1 cellular context compared by ENCODE assay signal in the genomic region with DNA sequence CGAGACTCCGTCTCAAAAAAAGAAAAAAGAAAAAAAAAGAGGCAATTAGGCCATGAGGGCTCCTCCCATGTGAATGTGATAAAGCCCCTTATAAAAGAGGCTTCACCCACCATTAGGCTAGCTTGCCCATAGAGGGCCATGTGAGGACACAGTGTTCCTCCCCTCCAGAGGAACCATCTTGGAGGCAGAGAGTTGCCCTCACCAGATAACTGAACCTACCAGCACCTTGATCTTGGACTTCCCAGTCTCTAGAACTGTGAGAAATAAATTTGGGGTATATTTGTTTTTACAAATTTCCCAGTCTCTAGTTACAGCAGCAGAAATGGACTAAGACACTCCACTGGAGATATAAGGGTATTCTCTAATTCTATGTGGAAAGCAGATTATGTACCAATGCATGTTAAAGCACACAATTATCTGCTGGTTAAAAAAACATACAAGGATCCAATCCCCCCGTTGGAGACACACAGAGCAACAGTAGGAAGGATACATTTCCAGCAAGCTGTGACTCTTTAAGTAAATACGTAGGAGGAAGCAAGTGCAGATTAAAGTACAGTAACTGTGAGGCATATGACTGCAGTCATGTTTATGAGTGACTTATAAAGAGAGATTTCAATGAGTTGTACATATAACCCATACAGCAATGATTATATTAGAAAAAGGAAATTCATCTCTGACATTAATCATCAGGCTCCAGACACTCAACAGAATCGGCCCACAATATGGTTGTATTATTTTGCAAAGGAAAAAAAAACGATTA.
TF ChIP-seq lines count a peak whose summit lies in the region.

No MANE protein-coding gene starts in this region.

TF ChIP-seq in HepG2, 621 proteins besides CTCF, POLR2A, EP300 and RAD21 (continued from another document and continues in another):
- TF ChIP-seq ZNF44 (CRISPR knock-in tag; IDR thresholded peaks at IDR 0.05), result no peak
- TF ChIP-seq PITX1 (CRISPR knock-in tag; IDR thresholded peaks at IDR 0.05), result no peak
- TF ChIP-seq, protein P1, sequence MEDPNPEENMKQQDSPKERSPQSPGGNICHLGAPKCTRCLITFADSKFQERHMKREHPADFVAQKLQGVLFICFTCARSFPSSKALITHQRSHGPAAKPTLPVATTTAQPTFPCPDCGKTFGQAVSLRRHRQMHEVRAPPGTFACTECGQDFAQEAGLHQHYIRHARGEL (CRISPR knock-in tag; IDR thresholded peaks at IDR 0.05), result no peak
- TF ChIP-seq ZBTB21 (CRISPR knock-in tag; IDR thresholded peaks at IDR 0.05), result no peak
- TF ChIP-seq, protein P2, sequence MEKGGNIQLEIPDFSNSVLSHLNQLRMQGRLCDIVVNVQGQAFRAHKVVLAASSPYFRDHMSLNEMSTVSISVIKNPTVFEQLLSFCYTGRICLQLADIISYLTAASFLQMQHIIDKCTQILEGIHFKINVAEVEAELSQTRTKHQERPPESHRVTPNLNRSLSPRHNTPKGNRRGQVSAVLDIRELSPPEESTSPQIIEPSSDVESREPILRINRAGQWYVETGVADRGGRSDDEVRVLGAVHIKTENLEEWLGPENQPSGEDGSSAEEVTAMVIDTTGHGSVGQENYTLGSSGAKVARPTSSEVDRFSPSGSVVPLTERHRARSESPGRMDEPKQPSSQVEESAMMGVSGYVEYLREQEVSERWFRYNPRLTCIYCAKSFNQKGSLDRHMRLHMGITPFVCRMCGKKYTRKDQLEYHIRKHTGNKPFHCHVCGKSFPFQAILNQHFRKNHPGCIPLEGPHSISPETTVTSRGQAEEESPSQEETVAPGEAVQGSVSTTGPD (CRISPR knock-in tag; IDR thresholded peaks at IDR 0.05), result no peak
- no peak for TF ChIP-seq GTF3A (CRISPR knock-in tag; conservative IDR thresholded peaks at IDR 0.05)
- TF ChIP-seq SP140L (CRISPR knock-in tag; IDR thresholded peaks at IDR 0.05; ENCODE audit: borderline replicate concordance), result no peak
- no peak for TF ChIP-seq ZNF678 (CRISPR knock-in tag; IDR thresholded peaks at IDR 0.05)
- TF ChIP-seq BHLHE40 (IDR thresholded peaks at IDR 0.05; ENCODE audit: low read length), result no peak
- no peak for TF ChIP-seq MTF2 (CRISPR knock-in tag; IDR thresholded peaks at IDR 0.05; ENCODE audit: borderline replicate concordance)
- TF ChIP-seq, protein P3, sequence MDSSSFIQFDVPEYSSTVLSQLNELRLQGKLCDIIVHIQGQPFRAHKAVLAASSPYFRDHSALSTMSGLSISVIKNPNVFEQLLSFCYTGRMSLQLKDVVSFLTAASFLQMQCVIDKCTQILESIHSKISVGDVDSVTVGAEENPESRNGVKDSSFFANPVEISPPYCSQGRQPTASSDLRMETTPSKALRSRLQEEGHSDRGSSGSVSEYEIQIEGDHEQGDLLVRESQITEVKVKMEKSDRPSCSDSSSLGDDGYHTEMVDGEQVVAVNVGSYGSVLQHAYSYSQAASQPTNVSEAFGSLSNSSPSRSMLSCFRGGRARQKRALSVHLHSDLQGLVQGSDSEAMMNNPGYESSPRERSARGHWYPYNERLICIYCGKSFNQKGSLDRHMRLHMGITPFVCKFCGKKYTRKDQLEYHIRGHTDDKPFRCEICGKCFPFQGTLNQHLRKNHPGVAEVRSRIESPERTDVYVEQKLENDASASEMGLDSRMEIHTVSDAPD (CRISPR knock-in tag; IDR thresholded peaks at IDR 0.05), result no peak
- TF ChIP-seq, protein P4, sequence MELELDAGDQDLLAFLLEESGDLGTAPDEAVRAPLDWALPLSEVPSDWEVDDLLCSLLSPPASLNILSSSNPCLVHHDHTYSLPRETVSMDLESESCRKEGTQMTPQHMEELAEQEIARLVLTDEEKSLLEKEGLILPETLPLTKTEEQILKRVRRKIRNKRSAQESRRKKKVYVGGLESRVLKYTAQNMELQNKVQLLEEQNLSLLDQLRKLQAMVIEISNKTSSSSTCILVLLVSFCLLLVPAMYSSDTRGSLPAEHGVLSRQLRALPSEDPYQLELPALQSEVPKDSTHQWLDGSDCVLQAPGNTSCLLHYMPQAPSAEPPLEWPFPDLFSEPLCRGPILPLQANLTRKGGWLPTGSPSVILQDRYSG (CRISPR knock-in tag; IDR thresholded peaks at IDR 0.05), result no peak
- no peak for TF ChIP-seq ZNF317 (CRISPR knock-in tag; IDR thresholded peaks at IDR 0.05)
- no peak for TF ChIP-seq ZNF143 (CRISPR knock-in tag; IDR thresholded peaks at IDR 0.05)
- TF ChIP-seq ZFP90 (CRISPR knock-in tag; IDR thresholded peaks at IDR 0.05; ENCODE audit: borderline replicate concordance), result no peak
- no peak for TF ChIP-seq NFATC3 (CRISPR knock-in tag; IDR thresholded peaks at IDR 0.05)
- TF ChIP-seq, protein P5, sequence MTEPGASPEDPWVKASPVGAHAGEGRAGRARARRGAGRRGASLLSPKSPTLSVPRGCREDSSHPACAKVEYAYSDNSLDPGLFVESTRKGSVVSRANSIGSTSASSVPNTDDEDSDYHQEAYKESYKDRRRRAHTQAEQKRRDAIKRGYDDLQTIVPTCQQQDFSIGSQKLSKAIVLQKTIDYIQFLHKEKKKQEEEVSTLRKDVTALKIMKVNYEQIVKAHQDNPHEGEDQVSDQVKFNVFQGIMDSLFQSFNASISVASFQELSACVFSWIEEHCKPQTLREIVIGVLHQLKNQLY (CRISPR knock-in tag; IDR thresholded peaks at IDR 0.05), result no peak
- TF ChIP-seq, protein P6, sequence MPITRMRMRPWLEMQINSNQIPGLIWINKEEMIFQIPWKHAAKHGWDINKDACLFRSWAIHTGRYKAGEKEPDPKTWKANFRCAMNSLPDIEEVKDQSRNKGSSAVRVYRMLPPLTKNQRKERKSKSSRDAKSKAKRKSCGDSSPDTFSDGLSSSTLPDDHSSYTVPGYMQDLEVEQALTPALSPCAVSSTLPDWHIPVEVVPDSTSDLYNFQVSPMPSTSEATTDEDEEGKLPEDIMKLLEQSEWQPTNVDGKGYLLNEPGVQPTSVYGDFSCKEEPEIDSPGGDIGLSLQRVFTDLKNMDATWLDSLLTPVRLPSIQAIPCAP (CRISPR knock-in tag; IDR thresholded peaks at IDR 0.05; ENCODE audit: low read depth), result no peak
- TF ChIP-seq SMAD3 (CRISPR knock-in tag; IDR thresholded peaks at IDR 0.05), result no peak
- TF ChIP-seq ZNF768 (CRISPR knock-in tag; IDR thresholded peaks at IDR 0.05), result no peak
- TF ChIP-seq, protein P7, sequence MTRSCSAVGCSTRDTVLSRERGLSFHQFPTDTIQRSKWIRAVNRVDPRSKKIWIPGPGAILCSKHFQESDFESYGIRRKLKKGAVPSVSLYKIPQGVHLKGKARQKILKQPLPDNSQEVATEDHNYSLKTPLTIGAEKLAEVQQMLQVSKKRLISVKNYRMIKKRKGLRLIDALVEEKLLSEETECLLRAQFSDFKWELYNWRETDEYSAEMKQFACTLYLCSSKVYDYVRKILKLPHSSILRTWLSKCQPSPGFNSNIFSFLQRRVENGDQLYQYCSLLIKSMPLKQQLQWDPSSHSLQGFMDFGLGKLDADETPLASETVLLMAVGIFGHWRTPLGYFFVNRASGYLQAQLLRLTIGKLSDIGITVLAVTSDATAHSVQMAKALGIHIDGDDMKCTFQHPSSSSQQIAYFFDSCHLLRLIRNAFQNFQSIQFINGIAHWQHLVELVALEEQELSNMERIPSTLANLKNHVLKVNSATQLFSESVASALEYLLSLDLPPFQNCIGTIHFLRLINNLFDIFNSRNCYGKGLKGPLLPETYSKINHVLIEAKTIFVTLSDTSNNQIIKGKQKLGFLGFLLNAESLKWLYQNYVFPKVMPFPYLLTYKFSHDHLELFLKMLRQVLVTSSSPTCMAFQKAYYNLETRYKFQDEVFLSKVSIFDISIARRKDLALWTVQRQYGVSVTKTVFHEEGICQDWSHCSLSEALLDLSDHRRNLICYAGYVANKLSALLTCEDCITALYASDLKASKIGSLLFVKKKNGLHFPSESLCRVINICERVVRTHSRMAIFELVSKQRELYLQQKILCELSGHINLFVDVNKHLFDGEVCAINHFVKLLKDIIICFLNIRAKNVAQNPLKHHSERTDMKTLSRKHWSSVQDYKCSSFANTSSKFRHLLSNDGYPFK (CRISPR knock-in tag; IDR thresholded peaks at IDR 0.05; ENCODE audit: borderline replicate concordance), result no peak
- TF ChIP-seq ZNF382 (CRISPR knock-in tag; IDR thresholded peaks at IDR 0.05; ENCODE audit: borderline replicate concordance), result no peak
- 0 out of 2 replicates have a peak, but pooled peaks have one; percentile 31 for TF ChIP-seq MEF2D (CRISPR knock-in tag; IDR thresholded peaks at IDR 0.05)
- no peak for TF ChIP-seq CBX5 (CRISPR knock-in tag; IDR thresholded peaks at IDR 0.05; ENCODE audit: borderline replicate concordance)
- no peak for TF ChIP-seq NFIB (CRISPR knock-in tag; IDR thresholded peaks at IDR 0.05; ENCODE audit: borderline replicate concordance)
- TF ChIP-seq MXD4 (CRISPR knock-in tag; IDR thresholded peaks at IDR 0.05), result no peak
- TF ChIP-seq ZNF350 (CRISPR knock-in tag; IDR thresholded peaks at IDR 0.05; ENCODE audit: borderline replicate concordance, low read depth), result no peak
- no peak for TF ChIP-seq ZNF224 (CRISPR knock-in tag; IDR thresholded peaks at IDR 0.05)
- TF ChIP-seq ZNF431 (CRISPR knock-in tag; IDR thresholded peaks at IDR 0.05; ENCODE audit: borderline replicate concordance, low read depth), result no peak
- TF ChIP-seq, protein P8, sequence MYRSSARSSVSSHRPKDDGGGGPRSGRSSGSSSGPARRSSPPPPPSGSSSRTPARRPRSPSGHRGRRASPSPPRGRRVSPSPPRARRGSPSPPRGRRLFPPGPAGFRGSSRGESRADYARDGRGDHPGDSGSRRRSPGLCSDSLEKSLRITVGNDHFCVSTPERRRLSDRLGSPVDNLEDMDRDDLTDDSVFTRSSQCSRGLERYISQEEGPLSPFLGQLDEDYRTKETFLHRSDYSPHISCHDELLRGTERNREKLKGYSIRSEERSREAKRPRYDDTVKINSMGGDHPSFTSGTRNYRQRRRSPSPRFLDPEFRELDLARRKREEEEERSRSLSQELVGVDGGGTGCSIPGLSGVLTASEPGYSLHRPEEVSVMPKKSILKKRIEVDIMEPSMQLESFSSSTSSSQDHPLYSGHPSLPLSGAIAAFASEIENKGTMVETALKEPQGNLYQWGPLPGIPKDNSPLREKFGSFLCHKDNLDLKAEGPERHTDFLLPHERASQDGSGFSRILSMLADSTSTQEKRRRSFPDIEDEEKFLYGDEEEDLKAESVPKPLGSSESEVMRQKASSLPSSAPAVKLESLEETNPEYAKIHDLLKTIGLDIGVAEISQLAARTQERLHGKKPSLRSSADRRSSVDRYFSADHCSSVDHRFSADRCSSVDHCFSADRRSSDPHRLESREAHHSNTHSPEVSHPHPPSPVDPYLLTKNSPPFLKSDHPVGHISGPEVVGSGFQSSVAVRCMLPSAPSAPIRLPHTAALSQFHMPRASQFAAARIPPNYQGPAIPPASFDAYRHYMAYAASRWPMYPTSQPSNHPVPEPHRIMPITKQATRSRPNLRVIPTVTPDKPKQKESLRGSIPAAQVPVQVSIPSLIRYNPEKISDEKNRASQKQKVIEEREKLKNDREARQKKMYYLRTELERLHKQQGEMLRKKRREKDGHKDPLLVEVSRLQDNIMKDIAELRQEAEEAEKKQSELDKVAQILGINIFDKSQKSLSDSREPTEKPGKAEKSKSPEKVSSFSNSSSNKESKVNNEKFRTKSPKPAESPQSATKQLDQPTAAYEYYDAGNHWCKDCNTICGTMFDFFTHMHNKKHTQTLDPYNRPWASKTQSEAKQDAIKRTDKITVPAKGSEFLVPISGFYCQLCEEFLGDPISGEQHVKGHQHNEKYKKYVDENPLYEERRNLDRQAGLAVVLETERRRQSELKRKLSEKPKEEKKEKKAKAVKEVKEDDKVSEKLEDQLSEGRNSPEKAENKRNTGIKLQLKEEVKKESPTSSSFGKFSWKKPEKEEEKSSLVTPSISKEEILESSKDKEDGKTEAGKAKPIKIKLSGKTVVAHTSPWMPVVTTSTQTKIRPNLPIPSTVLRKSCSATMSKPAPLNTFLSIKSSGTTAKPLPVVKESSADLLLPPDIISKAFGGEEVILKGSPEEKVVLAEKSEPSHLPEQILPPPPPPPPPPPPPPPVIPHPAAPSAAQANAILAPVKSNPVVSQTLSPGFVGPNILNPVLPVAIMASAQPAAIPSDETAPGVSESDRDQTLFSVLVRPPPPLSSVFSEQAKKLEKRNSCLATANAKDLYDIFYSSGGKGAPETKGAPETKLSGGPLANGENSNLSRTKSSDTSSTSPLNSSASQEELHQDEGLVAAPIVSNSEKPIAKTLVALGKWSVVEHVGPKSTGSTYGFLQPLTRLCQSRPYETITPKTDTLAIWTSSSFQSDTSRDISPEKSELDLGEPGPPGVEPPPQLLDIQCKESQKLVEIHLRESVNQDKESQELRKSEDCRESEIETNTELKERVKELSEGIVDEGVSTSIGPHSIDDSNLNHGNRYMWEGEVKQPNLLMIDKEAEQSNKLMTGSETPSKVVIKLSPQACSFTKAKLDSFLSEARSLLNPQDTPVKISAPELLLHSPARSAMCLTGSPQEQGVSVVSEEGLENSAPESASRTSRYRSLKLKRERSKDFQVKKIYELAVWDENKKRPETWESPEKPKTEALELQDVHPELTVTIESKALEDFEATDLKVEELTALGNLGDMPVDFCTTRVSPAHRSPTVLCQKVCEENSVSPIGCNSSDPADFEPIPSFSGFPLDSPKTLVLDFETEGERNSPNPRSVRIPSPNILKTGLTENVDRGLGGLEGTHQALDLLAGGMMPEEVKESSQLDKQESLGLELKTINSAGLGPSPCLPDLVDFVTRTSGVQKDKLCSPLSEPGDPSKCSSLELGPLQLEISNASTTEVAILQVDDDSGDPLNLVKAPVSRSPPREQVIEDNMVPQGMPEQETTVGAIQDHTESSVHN (CRISPR knock-in tag; IDR thresholded peaks at IDR 0.05), result no peak
- TF ChIP-seq CHD4 (IDR thresholded peaks at IDR 0.05; ENCODE audit: borderline replicate concordance, low read length), result no peak
- no peak for TF ChIP-seq BCL6 (CRISPR knock-in tag; IDR thresholded peaks at IDR 0.05)
- no peak for TF ChIP-seq HNRNPLL (IDR thresholded peaks at IDR 0.05; ENCODE audit: low read depth, low read length, poor library complexity, severe bottlenecking)
- TF ChIP-seq, protein P9, sequence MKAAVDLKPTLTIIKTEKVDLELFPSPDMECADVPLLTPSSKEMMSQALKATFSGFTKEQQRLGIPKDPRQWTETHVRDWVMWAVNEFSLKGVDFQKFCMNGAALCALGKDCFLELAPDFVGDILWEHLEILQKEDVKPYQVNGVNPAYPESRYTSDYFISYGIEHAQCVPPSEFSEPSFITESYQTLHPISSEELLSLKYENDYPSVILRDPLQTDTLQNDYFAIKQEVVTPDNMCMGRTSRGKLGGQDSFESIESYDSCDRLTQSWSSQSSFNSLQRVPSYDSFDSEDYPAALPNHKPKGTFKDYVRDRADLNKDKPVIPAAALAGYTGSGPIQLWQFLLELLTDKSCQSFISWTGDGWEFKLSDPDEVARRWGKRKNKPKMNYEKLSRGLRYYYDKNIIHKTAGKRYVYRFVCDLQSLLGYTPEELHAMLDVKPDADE (CRISPR knock-in tag; IDR thresholded peaks at IDR 0.05), result no peak
- TF ChIP-seq ZMAT3 (CRISPR knock-in tag; conservative IDR thresholded peaks at IDR 0.05), result no peak
- TF ChIP-seq, protein P10, sequence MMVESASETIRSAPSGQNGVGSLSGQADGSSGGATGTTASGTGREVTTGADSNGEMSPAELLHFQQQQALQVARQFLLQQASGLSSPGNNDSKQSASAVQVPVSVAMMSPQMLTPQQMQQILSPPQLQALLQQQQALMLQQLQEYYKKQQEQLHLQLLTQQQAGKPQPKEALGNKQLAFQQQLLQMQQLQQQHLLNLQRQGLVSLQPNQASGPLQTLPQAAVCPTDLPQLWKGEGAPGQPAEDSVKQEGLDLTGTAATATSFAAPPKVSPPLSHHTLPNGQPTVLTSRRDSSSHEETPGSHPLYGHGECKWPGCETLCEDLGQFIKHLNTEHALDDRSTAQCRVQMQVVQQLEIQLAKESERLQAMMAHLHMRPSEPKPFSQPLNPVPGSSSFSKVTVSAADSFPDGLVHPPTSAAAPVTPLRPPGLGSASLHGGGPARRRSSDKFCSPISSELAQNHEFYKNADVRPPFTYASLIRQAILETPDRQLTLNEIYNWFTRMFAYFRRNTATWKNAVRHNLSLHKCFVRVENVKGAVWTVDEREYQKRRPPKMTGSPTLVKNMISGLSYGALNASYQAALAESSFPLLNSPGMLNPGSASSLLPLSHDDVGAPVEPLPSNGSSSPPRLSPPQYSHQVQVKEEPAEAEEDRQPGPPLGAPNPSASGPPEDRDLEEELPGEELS (CRISPR knock-in tag; IDR thresholded peaks at IDR 0.05), result peak; percentile 52; the same call in 1 of the 2 replicates
